ENCODE assay signal across 9 cellular contexts in the genomic region with DNA sequence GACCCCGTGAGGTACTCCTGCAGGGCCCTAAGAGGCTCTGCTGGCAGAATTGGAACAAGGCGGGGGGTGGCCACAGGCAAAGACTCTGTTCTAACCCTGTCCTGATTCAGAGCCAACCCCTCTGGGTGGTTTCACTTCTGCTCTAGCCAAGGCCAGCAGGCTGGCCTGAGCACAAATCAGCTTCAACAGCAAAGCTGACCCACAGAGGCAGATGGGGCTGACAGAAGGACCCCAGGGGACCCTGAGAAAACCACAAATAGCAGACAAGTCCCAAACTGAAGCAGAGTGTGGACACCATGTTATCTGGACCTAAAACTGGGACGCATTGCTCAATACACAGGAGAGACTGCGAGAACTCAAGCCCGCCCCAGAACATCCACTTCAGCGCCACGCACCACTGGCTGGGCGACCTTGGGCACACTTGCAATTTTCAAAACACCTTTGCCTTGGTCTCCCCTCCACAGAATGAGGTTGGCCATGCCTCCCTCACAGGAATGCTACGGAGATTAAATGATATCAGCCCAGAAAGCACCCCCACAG.
DNase-seq lines count a peak whose midpoint lies in the region; ATAC-seq and TF ChIP-seq lines count a peak whose summit lies in the region.
"Had no signal": no experiment of that assay in that cellular context is flagged by ENCODE, and none has a peak within 500 bp of the region (broad histone marks: within the 10 kb centered on the region; RNA-seq: fewer than 3 reads in every experiment).

No MANE protein-coding gene starts in this region.

- intact Hi-C loops in left cardiac atrium (cut with DNase I) = no loop called here

- peak overlapping the region; percentile 64; the same call in 1 of the 2 replicates for H3K9ac ChIP-seq in BLaER1

- H3K4me2 ChIP-seq in BLaER1 = peak overlapping the region; percentile 87

- no peaks in the 10 kb centered on the region for H3K27me3 ChIP-seq in BLaER1
- H3K27me3 ChIP-seq in WERI-Rb-1 (ENCODE audit: insufficient read depth, low read depth, severe bottlenecking) = no peaks in the 10 kb centered on the region

- in situ Hi-C loops in KBM-7 (cut with MboI; ENCODE audit: low pct_unique_long_range_greater_than_20kb, low sequenced_read_pairs) = no loop called here

- DNase-seq in left cardiac atrium (peak; percentile 55), WERI-Rb-1 (no peak), COLO668 (lab: John Stamatoyannopoulos, UW; ENCODE audit: unreplicated experiment) (no peak), DMS79 (lab: John Stamatoyannopoulos, UW) (no peak), KBM-7 (no peak)
- DNase-seq: activated CD4-positive, alpha-beta memory T cell treated with anti-CD3 and anti-CD28 coated beads for 36 hours had no signal

- ATAC-seq in GM19463 (IDR thresholded peaks at IDR 0.05; ENCODE audit: unreplicated experiment) (peak; percentile 96), HG03280 (IDR thresholded peaks at IDR 0.05; ENCODE audit: unreplicated experiment) (peak; percentile 81), left cardiac atrium (peak; percentile 71 to 79)

- peak overlapping the region; percentile 7 for H3K4me3 ChIP-seq in BLaER1
- H3K4me3 ChIP-seq in WERI-Rb-1 (ENCODE audit: low read depth, low read length) = no peak overlapping the region

- H3K4me1 ChIP-seq in BLaER1 = peaks cover 82% of the 10 kb centered on the region

- TF ChIP-seq CTCF in WERI-Rb-1 (IDR thresholded peaks at IDR 0.05; ENCODE audit: low read depth, low read length) = no peak

- H3K36me3 ChIP-seq in BLaER1 (no peaks in the 10 kb centered on the region), WERI-Rb-1 (no peaks in the 10 kb centered on the region; the same call in 1 of the 2 replicates)

- H3K27ac ChIP-seq in BLaER1 (peak overlapping the region; percentile 54), WERI-Rb-1 (no peak overlapping the region)

- peaks cover 10% of the 10 kb centered on the region; the same call in 1 of the 2 replicates for H3K9me3 ChIP-seq in BLaER1
- H3K9me3 ChIP-seq in WERI-Rb-1 (ENCODE audit: severe bottlenecking) = no peaks in the 10 kb centered on the region

- no peaks in the 10 kb centered on the region for H4K20me1 ChIP-seq in BLaER1
